Comparison of ENCODE assay signal across 10 cellular contexts in the genomic region with DNA sequence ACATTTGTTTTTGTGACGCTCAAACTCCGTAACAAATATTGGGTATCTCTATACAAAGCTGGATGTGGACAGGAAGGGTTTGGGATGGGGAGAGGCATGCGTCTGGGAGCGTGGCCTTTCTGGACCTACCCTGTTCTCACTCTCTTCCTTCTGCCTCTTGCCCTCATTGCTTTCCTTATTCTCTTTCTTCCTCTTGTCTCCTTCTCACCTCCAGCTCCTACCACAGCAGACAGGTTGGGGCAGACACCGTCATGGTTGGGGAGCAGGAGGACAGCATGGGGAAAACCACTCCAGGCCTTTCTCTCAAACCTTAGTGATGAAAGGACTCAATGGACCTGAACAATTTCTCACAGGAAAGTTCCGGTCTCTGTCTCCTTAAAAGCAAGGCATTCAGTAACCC.
DNase-seq lines count a peak whose midpoint lies in the region; ATAC-seq and TF ChIP-seq lines count a peak whose summit lies in the region.
"Had no signal": no experiment of that assay in that cellular context is flagged by ENCODE, and none has a peak within 500 bp of the region (broad histone marks: within the 10 kb centered on the region; RNA-seq: fewer than 3 reads in every experiment).

No MANE protein-coding gene starts in this region.

- H3K4me1 Mint-ChIP-seq in activated T-cell treated with anti-CD3 and anti-CD28 coated beads, Interleukin-2, amount 50 U/mL, for 24 hours (ENCODE audit: low read depth): peaks cover 81% of the 10 kb centered on the region
- peaks cover 57% of the 10 kb centered on the region for H3K4me1 Mint-ChIP-seq in central memory CD8-positive, alpha-beta T cell
- peaks cover 58% of the 10 kb centered on the region for H3K4me1 Mint-ChIP-seq in mesothelial cell of epicardium

- H3K27ac ChIP-seq in tibial artery: peak overlapping the region; percentile 28 to 45

- no peak for ATAC-seq in central memory CD8-positive, alpha-beta T cell (replicated peaks; ENCODE audit: extremely low read depth, poor library complexity, severe bottlenecking)
- ATAC-seq in HG02973 (IDR thresholded peaks at IDR 0.05; ENCODE audit: unreplicated experiment): no peak
- ATAC-seq in GM21576 (IDR thresholded peaks at IDR 0.05; ENCODE audit: unreplicated experiment): no peak
- ATAC-seq: WTC11 had no signal

- H3K27me3 ChIP-seq in tibial artery: no peaks in the 10 kb centered on the region

- H3K27ac Mint-ChIP-seq in activated T-cell treated with anti-CD3 and anti-CD28 coated beads, Interleukin-2, amount 50 U/mL, for 24 hours: peak overlapping the region; percentile 87
- peak overlapping the region; percentile 84 for H3K27ac Mint-ChIP-seq in central memory CD8-positive, alpha-beta T cell (ENCODE audit: low read depth)
- H3K27ac Mint-ChIP-seq in mesothelial cell of epicardium: peak overlapping the region; percentile 85
- H3K27ac Mint-ChIP-seq: WTC11 had no signal

- peaks cover 0 to 30% (median 19%) of the 10 kb centered on the region in 4 donors for H3K4me1 ChIP-seq in tibial artery

- TF ChIP-seq CTCF in mesothelial cell of epicardium (IDR thresholded peaks at IDR 0.05; ENCODE audit: unreplicated experiment) (no peak), tibial artery (IDR thresholded peaks at IDR 0.05) (no peak)

- no peak for DNase-seq in activated T-cell treated with anti-CD3 and anti-CD28 coated beads, Interleukin-2, amount 50 U/mL, for 24 hours
- DNase-seq in activated T-cell treated with anti-CD3 and anti-CD28 coated beads for 4 hours: no peak
- no peak for DNase-seq in central memory CD8-positive, alpha-beta T cell (ENCODE audit: low spot score in 2 of 2)
- no peak for DNase-seq in mesothelial cell of epicardium (ENCODE audit: low spot score in 2 of 2, unreplicated experiment in 2 of 2)
- DNase-seq in tibial artery: no peak
- no peak for DNase-seq in dermis blood vessel endothelial cell
- DNase-seq: ACHN had no signal

- H3K36me3 ChIP-seq in tibial artery: no peaks in the 10 kb centered on the region

- H3K9me3 ChIP-seq in tibial artery: no peaks in the 10 kb centered on the region

- H3K36me3 Mint-ChIP-seq in activated T-cell treated with anti-CD3 and anti-CD28 coated beads, Interleukin-2, amount 50 U/mL, for 24 hours (ENCODE audit: low read depth): no peaks in the 10 kb centered on the region
- H3K36me3 Mint-ChIP-seq in central memory CD8-positive, alpha-beta T cell (ENCODE audit: insufficient read depth): peaks cover 5% of the 10 kb centered on the region
- no peaks in the 10 kb centered on the region for H3K36me3 Mint-ChIP-seq in mesothelial cell of epicardium
- H3K36me3 Mint-ChIP-seq: WTC11 had no signal

- H3K9me3 Mint-ChIP-seq in activated T-cell treated with anti-CD3 and anti-CD28 coated beads, Interleukin-2, amount 50 U/mL, for 24 hours: peaks cover 2% of the 10 kb centered on the region
- no peaks in the 10 kb centered on the region for H3K9me3 Mint-ChIP-seq in central memory CD8-positive, alpha-beta T cell
- H3K9me3 Mint-ChIP-seq in mesothelial cell of epicardium: no peaks in the 10 kb centered on the region
- H3K9me3 Mint-ChIP-seq: WTC11 had no signal

- H3K27me3 Mint-ChIP-seq in activated T-cell treated with anti-CD3 and anti-CD28 coated beads, Interleukin-2, amount 50 U/mL, for 24 hours: no peaks in the 10 kb centered on the region
- no peaks in the 10 kb centered on the region for H3K27me3 Mint-ChIP-seq in central memory CD8-positive, alpha-beta T cell
- H3K27me3 Mint-ChIP-seq in mesothelial cell of epicardium (ENCODE audit: low read depth): no peaks in the 10 kb centered on the region

- intact Hi-C loops in tibial artery (cut with DNase I; ENCODE audit: low total_unique reads): no loop called here

- H3K4me3 ChIP-seq in tibial artery: no peak overlapping the region

- H3K4me3 Mint-ChIP-seq in activated T-cell treated with anti-CD3 and anti-CD28 coated beads, Interleukin-2, amount 50 U/mL, for 24 hours: peak overlapping the region; percentile 14
- peak overlapping the region; percentile 50 for H3K4me3 Mint-ChIP-seq in central memory CD8-positive, alpha-beta T cell
- no peak overlapping the region for H3K4me3 Mint-ChIP-seq in mesothelial cell of epicardium
- H3K4me3 Mint-ChIP-seq: WTC11 had no signal
